ENCODE assay signal across 8 cellular contexts in genomic region chr3:194134757-194135515, GRCh38. TPM values are rescaled to one million over a fixed set of nuclear protein-coding genes. Genes with fewer than 3 reads are reported as not detected.
DNase-seq lines count a peak whose midpoint lies in the region; ATAC-seq, FAIRE-seq and TF ChIP-seq lines count a peak whose summit lies in the region.

No MANE protein-coding gene starts in this region.

- TF ChIP-seq CTCF in kidney (IDR thresholded peaks at IDR 0.05; ENCODE audit: borderline replicate concordance, extremely low read depth, insufficient read depth): no peak

- peak; percentile 28 for ATAC-seq in GM18861 (IDR thresholded peaks at IDR 0.05; ENCODE audit: unreplicated experiment)
- peak; percentile 30 for ATAC-seq in HG03103 (IDR thresholded peaks at IDR 0.05; ENCODE audit: low read depth, unreplicated experiment)

- H3K27ac ChIP-seq in kidney (ENCODE audit: low read depth in 2 of 2, low read length in 2 of 2): peak overlapping the region; percentile 97

- intact Hi-C loops in kidney (cut with DNase I): loop anchor here (10.0 kb wide), 2 partner anchors 130 to 350 kb away; no protein-coding TSS in a partner anchor

- H3K36me3 ChIP-seq in kidney (ENCODE audit: control insufficient read depth in 1 of 2, insufficient read depth in 2 of 2, low read length in 2 of 2): peaks cover 0 to 5% of the 10 kb centered on the region in 2 donors

- DNase-seq in A172 (ENCODE audit: low spot score): peak; percentile 86
- DNase-seq in NCI-H2196 (lab: John Stamatoyannopoulos, UW; ENCODE audit: unreplicated experiment): peak; percentile 100
- peak; percentile 56 for DNase-seq in activated CD4-positive, CD25-positive, alpha-beta regulatory T cell treated with anti-CD3 and anti-CD28 coated beads, Interleukin-2, amount 50 U/mL, for 16 hours (ENCODE audit: low read depth, low spot score)
- DNase-seq in central memory CD4-positive, alpha-beta T cell: peak; percentile 84
- DNase-seq in kidney: peak; percentile 98
- peak; percentile 46 to 75 for DNase-seq in stimulated activated CD4-positive, alpha-beta T cell treated with anti-CD3 and anti-CD28 coated beads, Interleukin-15, amount 100 ng/mL, for 1 hour (ENCODE audit: low read depth in 1 of 2, low spot score in 1 of 2)

- peaks cover 34 to 39% of the 10 kb centered on the region in 2 donors for H3K4me1 ChIP-seq in kidney (ENCODE audit: control insufficient read depth in 1 of 2, insufficient read depth in 1 of 2, low read depth in 1 of 2, low read length in 2 of 2)

- no peaks in the 10 kb centered on the region for H3K9me3 ChIP-seq in kidney (ENCODE audit: control insufficient read depth in 1 of 2, low read length in 2 of 2)

- no peak for FAIRE-seq in kidney (lab: Jason Lieb, UNC)

- H3K9ac ChIP-seq in kidney (ENCODE audit: low read length in 2 of 2): peak overlapping the region; percentile 64 to 91

- H3K4me3 ChIP-seq in kidney (ENCODE audit: low read length in 2 of 2): peak overlapping the region; percentile 82 to 96

RNA-seq across cellular contexts. Expression of gene HES1, which starts 1.0 kb away (rescaled TPM):
- 3.1 and 4.5 TPM in 2 replicates for total RNA-seq in A172 (2014; rRNA removed; shearing (Covaris generic))
- total RNA-seq in kidney: 44.3 TPM
- polyA plus RNA-seq in kidney (ENCODE audit: insufficient read depth, low read depth, low replicate concordance): 77.4 TPM

Comparison
In these comparisons a context has a peak if more than half of its experiments do, and no peak if none do; other contexts are left out.
1. Peak in every context shown above with its lines: DNase-seq, ATAC-seq, H3K4me3 ChIP-seq and H3K27ac ChIP-seq.